Comparison of ENCODE assay signal across 15 cellular contexts in genomic region chr13:29924951-29925350, GRCh38.
DNase-seq lines count a peak whose midpoint lies in the region; ATAC-seq, FAIRE-seq and TF ChIP-seq lines count a peak whose summit lies in the region.
"Had no signal": no experiment of that assay in that cellular context is flagged by ENCODE, and none has a peak within 500 bp of the region (broad histone marks: within the 10 kb centered on the region; RNA-seq: fewer than 3 reads in every experiment).

No MANE protein-coding gene starts in this region.

- CTCF ChIA-PET in Calu3 (lab: Charles Lee) = interaction anchor here (0.7 to 2.4 kb wide), 9 partner anchors 12 to 300 kb away, joined by 3 to 11 read pairs (median 4); no protein-coding TSS in a partner anchor

- FAIRE-seq in astrocyte (lab: Jason Lieb, UNC) = no peak
- FAIRE-seq: urothelium cell line had no signal

- H3K4me1 ChIP-seq in astrocyte (ENCODE audit: insufficient read depth, low read length) (peaks cover 39% of the 10 kb centered on the region), liver (ENCODE audit: control insufficient read depth in 4 of 4, insufficient read depth in 4 of 4, low read length in 3 of 4) (peaks cover 12 to 51% (median 23%) of the 10 kb centered on the region in 4 donors)

- H3K4me3 Mint-ChIP-seq in Calu3 (ENCODE audit: low read depth, unreplicated experiment) = peak overlapping the region; percentile 46
- H3K4me3 Mint-ChIP-seq in astrocyte (ENCODE audit: unreplicated experiment) = peak overlapping the region; percentile 61
- H3K4me3 Mint-ChIP-seq: CD14-positive monocyte, T-cell had no signal

- no peaks in the 10 kb centered on the region for H4K20me1 ChIP-seq in astrocyte (ENCODE audit: insufficient read depth, low read length)

- H3K36me3 Mint-ChIP-seq in Calu3 (ENCODE audit: insufficient read depth, unreplicated experiment) = peaks cover 9% of the 10 kb centered on the region
- no peaks in the 10 kb centered on the region for H3K36me3 Mint-ChIP-seq in astrocyte (ENCODE audit: low read depth, unreplicated experiment)
- H3K36me3 Mint-ChIP-seq: CD14-positive monocyte, T-cell had no signal

- H3K79me2 ChIP-seq in astrocyte (ENCODE audit: insufficient read depth, low read length) = no peaks in the 10 kb centered on the region

- DNase-seq in Calu3 = no peak
- DNase-seq in astrocyte (ENCODE audit: low read depth) = no peak
- no peak for DNase-seq in NCI-H2196 (lab: John Stamatoyannopoulos, UW; ENCODE audit: unreplicated experiment)
- DNase-seq: activated CD4-positive, alpha-beta T cell treated with anti-CD3 and anti-CD28 coated beads, Interleukin-2, amount 50 U/mL, for 48 hours; activated gamma-delta T cell treated with Interleukin-2 at 50 U/mL for 16 hours; GOT3; NCI-H187 treated with DMSO at 0.1 percent for 48 hours had no signal

- H3K4me1 Mint-ChIP-seq in Calu3 (ENCODE audit: low read depth, unreplicated experiment) (peaks cover 53% of the 10 kb centered on the region), astrocyte (ENCODE audit: low read depth, unreplicated experiment) (peaks cover 45% of the 10 kb centered on the region)

- no peaks in the 10 kb centered on the region for H3K27me3 ChIP-seq in astrocyte (ENCODE audit: insufficient read depth, low read length)
- H3K27me3 ChIP-seq in liver (ENCODE audit: control insufficient read depth in 4 of 4, insufficient read depth in 4 of 4, low read length in 3 of 4) = no peaks in the 10 kb centered on the region

- no peaks in the 10 kb centered on the region for H3K9me3 ChIP-seq in astrocyte (ENCODE audit: insufficient read depth, low read depth, low read length)
- H3K9me3 ChIP-seq in liver (ENCODE audit: control insufficient read depth in 4 of 4, low read length in 3 of 4) = no peaks in the 10 kb centered on the region

- no peak overlapping the region for H3K4me3 ChIP-seq in astrocyte (ENCODE audit: insufficient read depth, low read depth, low read length)
- no peak overlapping the region for H3K4me3 ChIP-seq in liver (ENCODE audit: low read depth in 1 of 3, low read length in 3 of 3)
- no peak overlapping the region for H3K4me3 ChIP-seq in skin epidermis

- H3K36me3 ChIP-seq in astrocyte (ENCODE audit: insufficient read depth, low read length) (no peaks in the 10 kb centered on the region), liver (ENCODE audit: control insufficient read depth in 4 of 4, insufficient read depth in 3 of 4, low read depth in 1 of 4, low read length in 3 of 4) (no peaks in the 10 kb centered on the region)

- peak overlapping the region; percentile 91 for H3K27ac ChIP-seq in astrocyte (ENCODE audit: low read depth, low read length)
- peak overlapping the region; percentile 78 to 97 for H3K27ac ChIP-seq in liver (ENCODE audit: low read depth in 1 of 2, low read length in 2 of 2)
- H3K27ac ChIP-seq in skin epidermis = peak overlapping the region in 12 of 21 experiments; percentile 2 to 74 (median 60)

- intact Hi-C loops in Calu3 (cut with micrococcal nuclease; ENCODE audit: unreplicated experiment) = loop anchor here (1.0 to 5.0 kb wide), 4 partner anchors 76 to 190 kb away; no protein-coding TSS in a partner anchor

- WGBS in liver = 88% methylated on average over 6 of the region's 6 CpGs

- H3K9me3 Mint-ChIP-seq in Calu3 (ENCODE audit: low read depth, unreplicated experiment) = no peaks in the 10 kb centered on the region
- peaks cover 3% of the 10 kb centered on the region for H3K9me3 Mint-ChIP-seq in astrocyte (ENCODE audit: unreplicated experiment)
- H3K9me3 Mint-ChIP-seq: CD14-positive monocyte, T-cell had no signal

- H3K27me3 Mint-ChIP-seq in Calu3 (ENCODE audit: unreplicated experiment) (no peaks in the 10 kb centered on the region), astrocyte (ENCODE audit: low read depth, unreplicated experiment) (no peaks in the 10 kb centered on the region)

- ATAC-seq in HG02852 (IDR thresholded peaks at IDR 0.05; ENCODE audit: unreplicated experiment) = no peak
- ATAC-seq in GM18870 (IDR thresholded peaks at IDR 0.05; ENCODE audit: unreplicated experiment) = no peak
- no peak for ATAC-seq in GM18519 (IDR thresholded peaks at IDR 0.05; ENCODE audit: low FRiP score, unreplicated experiment)

- peak overlapping the region; percentile 71 for H3K4me2 ChIP-seq in astrocyte (ENCODE audit: low read length)

- no peak for TF ChIP-seq CTCF in Calu3 (IDR thresholded peaks at IDR 0.05; ENCODE audit: unreplicated experiment)
- no peak for TF ChIP-seq CTCF in astrocyte (IDR thresholded peaks at IDR 0.05; ENCODE audit: insufficient read depth, low read depth, low read length)
- TF ChIP-seq CTCF in liver (IDR thresholded peaks at IDR 0.05; ENCODE audit: low read depth, low read length, missing input control) = no peak

- H3K27ac Mint-ChIP-seq in Calu3 (ENCODE audit: unreplicated experiment) (peak overlapping the region; percentile 82), astrocyte (ENCODE audit: unreplicated experiment) (peak overlapping the region; percentile 99)

- H3K9ac ChIP-seq in astrocyte (ENCODE audit: low read length) (peak overlapping the region; percentile 67), liver (ENCODE audit: low read depth in 1 of 2, low read length in 2 of 2) (peak overlapping the region in 1 of 2 donors; percentile 23)

- H2AFZ ChIP-seq in astrocyte (ENCODE audit: low read depth, low read length) = peak overlapping the region; percentile 6

- no TSS peak for BruUV-seq in Calu3 (replicated peaks; lab: Mats Ljungman, UMichigan)

- TF ChIP-seq RAD21 in liver (IDR thresholded peaks at IDR 0.05) = no peak

TF ChIP-seq in liver, 16 proteins besides CTCF, POLR2A, EP300 and RAD21:
- TF ChIP-seq FOXA1 (IDR thresholded peaks at IDR 0.05) = no peak
- TF ChIP-seq RXRA (IDR thresholded peaks at IDR 0.05) = no peak
- TF ChIP-seq YY1 (IDR thresholded peaks at IDR 0.05) = no peak
- TF ChIP-seq GABPA (IDR thresholded peaks at IDR 0.05 in 1 of 2, conservative IDR thresholded peaks at IDR 0.05 in 1 of 2) = no peak
- TF ChIP-seq ZBTB33 (IDR thresholded peaks at IDR 0.05) = no peak
